8 cellular contexts compared by ENCODE assay signal in genomic region chr15:80058851-80059785, GRCh38.
DNase-seq lines count a peak whose midpoint lies in the region; ATAC-seq lines count a peak whose summit lies in the region.

ZFAND6 (plus strand) TSS chr15:80059676; CDS start chr15:80120345, 60,669 bp downstream.

- ATAC-seq in GM19468 (IDR thresholded peaks at IDR 0.05; ENCODE audit: extremely low read depth, unreplicated experiment): peak; percentile 73

- peak; percentile 97 for DNase-seq in COLO668 (lab: John Stamatoyannopoulos, UW; ENCODE audit: unreplicated experiment)
- peak; percentile 74 for DNase-seq in HS-5 (ENCODE audit: low read depth)
- DNase-seq in NK-92 treated with Interleukin-12 subunit alpha and Interleukin-12 subunit beta, amount 100 ng/mL, for 24 hours (lab: John Stamatoyannopoulos, UW): peak; percentile 95
- peak; percentile 97 for DNase-seq in activated CD8-positive, alpha-beta memory T cell treated with anti-CD3 and anti-CD28 coated beads for 24 hours
- peak; percentile 89 for DNase-seq in effector CD8-positive, alpha-beta T cell (lab: John Stamatoyannopoulos, UW)
- DNase-seq in medulla oblongata (ENCODE audit: extremely low spot score): peak; percentile 98
- DNase-seq in stimulated activated CD8-positive, alpha-beta memory T cell treated with anti-CD3 and anti-CD28 coated beads, Interleukin-12 subunit alpha, Interleukin-12 subunit beta, amount 100 ng/mL, for 1 hour (ENCODE audit: low read depth): peak; percentile 93

Comparison
In these comparisons a context has a peak if more than half of its experiments do, and no peak if none do; other contexts are left out.
1. Peak in every context shown above with its lines: DNase-seq and ATAC-seq.